In genomic region chr7:130149575-130150139, GRCh38 we compare ENCODE assay signal across 11 cellular contexts. TPM values are rescaled to one million over a fixed set of nuclear protein-coding genes. Genes with fewer than 3 reads are reported as not detected.
DNase-seq lines count a peak whose midpoint lies in the region; ATAC-seq and TF ChIP-seq lines count a peak whose summit lies in the region.
"Had no signal": no experiment of that assay in that cellular context is flagged by ENCODE, and none has a peak within 500 bp of the region (broad histone marks: within the 10 kb centered on the region; RNA-seq: fewer than 3 reads in every experiment).

No MANE protein-coding gene starts in this region.

- H3K27ac Mint-ChIP-seq in nephron, result peak overlapping the region; percentile 60 to 85 (median 80)

- no peaks in the 10 kb centered on the region for H3K36me3 ChIP-seq in MG63

- no peak for TF ChIP-seq CTCF in nephron (IDR thresholded peaks at IDR 0.05; ENCODE audit: unreplicated experiment in 3 of 3)

- H3K4me3 Mint-ChIP-seq in nephron, result no peak overlapping the region

- H3K27me3 Mint-ChIP-seq in nephron (ENCODE audit: low read depth), result no peaks in the 10 kb centered on the region

- ATAC-seq in GM18502 (IDR thresholded peaks at IDR 0.05; ENCODE audit: poor library complexity, unreplicated experiment), result peak; percentile 57
- peak; percentile 59 for ATAC-seq in HG02610 (IDR thresholded peaks at IDR 0.05; ENCODE audit: unreplicated experiment)
- no peak for ATAC-seq in HG03097 (IDR thresholded peaks at IDR 0.05; ENCODE audit: low FRiP score, unreplicated experiment)

- H3K4me1 Mint-ChIP-seq in nephron, result peaks cover 18% of the 10 kb centered on the region

- H3K9me3 ChIP-seq in MG63, result no peaks in the 10 kb centered on the region

- no peaks in the 10 kb centered on the region for H3K27me3 ChIP-seq in MG63

- no peaks in the 10 kb centered on the region for H3K9me3 Mint-ChIP-seq in nephron

- DNase-seq in NCI-H2196 treated with DMSO at 0.1 percent for 48 hours (lab: John Stamatoyannopoulos, UW; ENCODE audit: unreplicated experiment) (peak; percentile 65), superior temporal gyrus (ENCODE audit: extremely low spot score) (no peak), MG63 (no peak), foreskin melanocyte (no peak)
- DNase-seq: activated CD8-positive, alpha-beta memory T cell treated with anti-CD3 and anti-CD28 coated beads, Interleukin-2, amount 50 U/mL, for 4 hours; effector CD4-positive, alpha-beta T cell had no signal

- no peak overlapping the region for H3K4me3 ChIP-seq in MG63

- no peaks in the 10 kb centered on the region for H3K36me3 Mint-ChIP-seq in nephron (ENCODE audit: low read depth)

RNA-seq across cellular contexts. Expression of gene TMEM209, which starts 55.5 kb away (rescaled TPM):
- total RNA-seq in MG63 (2014; rRNA removed; shearing (Covaris generic); ENCODE audit: low replicate concordance), result 5.1 and 6.6 TPM in 2 replicates

RNA-seq across cellular contexts. Expression of gene SSMEM1, which starts 58.0 kb away (rescaled TPM):
- not detected in 2 replicates for total RNA-seq in MG63 (2014; rRNA removed; shearing (Covaris generic); ENCODE audit: low replicate concordance)
- total RNA-seq: RPMI7951 had no signal
